In genomic region chr7:81684513-81685262, GRCh38 we compare ENCODE assay signal across 8 cellular contexts.
DNase-seq lines count a peak whose midpoint lies in the region; ATAC-seq, FAIRE-seq and TF ChIP-seq lines count a peak whose summit lies in the region.

No MANE protein-coding gene starts in this region.

- dilution Hi-C loops in endothelial cell of umbilical vein (cut with MboI; ENCODE audit: extremely low pct_ligation_motif_present, low sequenced_read_pairs): no loop called here

- H3K4me3 ChIP-seq in PC-3 (ENCODE audit: low read length): peak overlapping the region; percentile 46; the same call in 1 of the 2 replicates
- H3K4me3 ChIP-seq in endothelial cell of umbilical vein (replicated peaks in 1 of 3; ENCODE audit: insufficient read depth in 1 of 3, low read depth in 1 of 3, low read length in 3 of 3): no peak overlapping the region
- no peak overlapping the region for H3K4me3 ChIP-seq in mesodermal cell (ENCODE audit: extremely low read depth, insufficient read depth, low read length, poor library complexity, severe bottlenecking)

- no peaks in the 10 kb centered on the region for H3K9me1 ChIP-seq in endothelial cell of umbilical vein (replicated peaks; ENCODE audit: control insufficient read depth, extremely low read depth, insufficient read depth, low read length)

- H3K9me2 ChIP-seq in PC-3 (replicated peaks; ENCODE audit: low read length): no peaks in the 10 kb centered on the region

- FAIRE-seq in endothelial cell of umbilical vein (lab: Jason Lieb, UNC): peak; percentile 89

- peak; percentile 90 for ATAC-seq in GM21825 (IDR thresholded peaks at IDR 0.05; ENCODE audit: unreplicated experiment)
- peak; percentile 99 for ATAC-seq in PC-3
- ATAC-seq in activated CD4-positive, CD25-positive, alpha-beta regulatory T cell treated with anti-CD3 and anti-CD28 coated beads, Interleukin-2, amount 50 U/mL, for 24 hours: no peak

- H4K20me1 ChIP-seq in PC-3 (ENCODE audit: low read length) (no peaks in the 10 kb centered on the region), endothelial cell of umbilical vein (replicated peaks; ENCODE audit: control insufficient read depth, extremely low read depth, insufficient read depth, low read length) (no peaks in the 10 kb centered on the region)

- intact Hi-C loops in PC-3 (cut with micrococcal nuclease): loop anchor here (2.0 kb wide), 1 partner anchor 46 kb away; no protein-coding TSS in a partner anchor
- intact Hi-C loops in endothelial cell of umbilical vein (cut with micrococcal nuclease): no loop called here

- peak overlapping the region; percentile 69 for H3K9ac ChIP-seq in PC-3 (ENCODE audit: low read length)
- no peak overlapping the region for H3K9ac ChIP-seq in endothelial cell of umbilical vein (replicated peaks; ENCODE audit: extremely low read depth, insufficient read depth, low read length)

- H3K4me2 ChIP-seq in PC-3 (ENCODE audit: low read length) (peak overlapping the region; percentile 79), endothelial cell of umbilical vein (ENCODE audit: insufficient read depth, low read length) (peak overlapping the region; percentile 35)

- no peaks in the 10 kb centered on the region for H3K27me3 ChIP-seq in PC-3 (ENCODE audit: low read length)
- H3K27me3 ChIP-seq in endothelial cell of umbilical vein (ENCODE audit: control insufficient read depth in 2 of 2, insufficient read depth in 2 of 2, low read length in 2 of 2): no peaks in the 10 kb centered on the region

- TF ChIP-seq RAD21 in Ishikawa (IDR thresholded peaks at IDR 0.05; ENCODE audit: low read depth): no peak

- H3K27ac ChIP-seq in PC-3 (ENCODE audit: low read length) (peak overlapping the region; percentile 95), endothelial cell of umbilical vein (ENCODE audit: insufficient read depth, low read depth, low read length) (peak overlapping the region; percentile 23), mesodermal cell (ENCODE audit: low read depth, low read length, severe bottlenecking) (peak overlapping the region; percentile 83)

- H3K9me3 ChIP-seq in PC-3 (ENCODE audit: low read length) (no peaks in the 10 kb centered on the region), endothelial cell of umbilical vein (replicated peaks; ENCODE audit: control insufficient read depth, insufficient read depth, low read length) (no peaks in the 10 kb centered on the region), mesodermal cell (ENCODE audit: control insufficient read depth, low read length) (no peaks in the 10 kb centered on the region)

- H3K79me2 ChIP-seq in PC-3 (ENCODE audit: low read length): no peaks in the 10 kb centered on the region
- H3K79me2 ChIP-seq in endothelial cell of umbilical vein (ENCODE audit: control insufficient read depth, insufficient read depth, low read length): no peaks in the 10 kb centered on the region

- peak overlapping the region; percentile 68; the same call in 1 of the 2 replicates for H2AFZ ChIP-seq in PC-3 (ENCODE audit: low read length)
- peak overlapping the region; percentile 90 for H2AFZ ChIP-seq in endothelial cell of umbilical vein (ENCODE audit: low read depth, low read length)

- no peaks in the 10 kb centered on the region for H3F3A ChIP-seq in PC-3 (ENCODE audit: low read length, unreplicated experiment)

- DNase-seq in DMS153 (lab: John Stamatoyannopoulos, UW) (peak; percentile 94), PC-3 (peak; percentile 98), endothelial cell of umbilical vein (ENCODE audit: low read depth, low spot score) (peak; percentile 96), G401 (ENCODE audit: low spot score) (no peak)

- BruUV-seq in PC-3 (replicated peaks; lab: Mats Ljungman, UMichigan) (no TSS peak), endothelial cell of umbilical vein (replicated peaks; lab: Mats Ljungman, UMichigan) (no TSS peak)

- POLR2A ChIA-PET in PC-3 (lab: Charles Lee; ENCODE audit: unreplicated experiment): interaction anchor here (0.5 kb wide), 1 partner anchor 330 kb away, joined by 4 read pairs; no protein-coding TSS in a partner anchor
- POLR2A ChIA-PET in endothelial cell of umbilical vein (lab: Charles Lee): no interaction called here

- H3K36me3 ChIP-seq in PC-3 (ENCODE audit: low read depth, low read length) (no peaks in the 10 kb centered on the region), endothelial cell of umbilical vein (ENCODE audit: control insufficient read depth in 2 of 2, extremely low read depth in 1 of 2, insufficient read depth in 2 of 2, low read length in 2 of 2) (no peaks in the 10 kb centered on the region), mesodermal cell (ENCODE audit: control insufficient read depth, insufficient read depth, low read length) (no peaks in the 10 kb centered on the region)

- WGBS in mesodermal cell (ENCODE audit: insufficient coverage in 2 of 2), 2 experiments: 63 to 71% methylated on average over 1 of the region's 2 CpGs

- in situ Hi-C loops in G401 (cut with HindIII; ENCODE audit: low sequenced_read_pairs): no loop called here

- peaks cover 37% of the 10 kb centered on the region for H3K4me1 ChIP-seq in PC-3 (ENCODE audit: insufficient read depth, low read length)
- H3K4me1 ChIP-seq in endothelial cell of umbilical vein (ENCODE audit: control insufficient read depth, extremely low read depth, insufficient read depth, low read length): peaks cover 10% of the 10 kb centered on the region
- H3K4me1 ChIP-seq in mesodermal cell (ENCODE audit: control insufficient read depth, insufficient read depth, low read length, poor library complexity, severe bottlenecking): peaks cover 13% of the 10 kb centered on the region

- TF ChIP-seq CTCF in PC-3 (conservative IDR thresholded peaks at IDR 0.05; ENCODE audit: low read depth, low read length): no peak
- no peak for TF ChIP-seq CTCF in endothelial cell of umbilical vein (IDR thresholded peaks at IDR 0.05; ENCODE audit: extremely low read depth in 1 of 2, insufficient read depth in 1 of 2, low read depth in 1 of 2, low read length in 2 of 2)

- CTCF ChIA-PET in PC-3 (lab: Charles Lee): no interaction called here
- CTCF ChIA-PET in endothelial cell of umbilical vein (lab: Charles Lee): interaction anchor here (0.6 to 1.7 kb wide), 9 partner anchors 10 to 184 kb away, joined by 3 to 7 read pairs (median 3); no protein-coding TSS in a partner anchor

- TF ChIP-seq EP300 in Ishikawa (IDR thresholded peaks at IDR 0.05; ENCODE audit: borderline replicate concordance): no peak

- no peak for TF ChIP-seq POLR2A in endothelial cell of umbilical vein (IDR thresholded peaks at IDR 0.05; ENCODE audit: low read depth, low read length)

TF ChIP-seq in Ishikawa, 13 proteins besides CTCF, POLR2A, EP300 and RAD21 (continues in another document):
- TF ChIP-seq NFIC (IDR thresholded peaks at IDR 0.05) (peak; percentile 49), ZBTB7A (IDR thresholded peaks at IDR 0.05; ENCODE audit: low read depth) (no peak), USF1 (IDR thresholded peaks at IDR 0.05) (no peak), CREB1 (IDR thresholded peaks at IDR 0.05; ENCODE audit: low read depth) (no peak), YY1 (IDR thresholded peaks at IDR 0.05; ENCODE audit: low read depth) (no peak), FOXM1 (IDR thresholded peaks at IDR 0.05; ENCODE audit: borderline replicate concordance, low read depth) (no peak)

TF ChIP-seq in endothelial cell of umbilical vein, 7 proteins besides CTCF, POLR2A, EP300 and RAD21:
- TF ChIP-seq MAX (IDR thresholded peaks at IDR 0.05; ENCODE audit: insufficient read depth, insufficient read length) (no peak), POLR2AphosphoS5 (IDR thresholded peaks at IDR 0.05; ENCODE audit: insufficient read depth, low read depth, low read length) (peak; percentile 77), FOS (IDR thresholded peaks at IDR 0.05; ENCODE audit: borderline replicate concordance, insufficient read depth, low read length) (peak; percentile 99), JUN (IDR thresholded peaks at IDR 0.05; ENCODE audit: borderline replicate concordance, insufficient read depth, insufficient read length, low read depth) (peak; percentile 96), GATA2 (IDR thresholded peaks at IDR 0.05; ENCODE audit: insufficient read depth, insufficient read length, low read depth, low read length) (peak; percentile 15), EZH2 (IDR thresholded peaks at IDR 0.05; ENCODE audit: borderline replicate concordance, low read depth, low read length, severe bottlenecking) (no peak), MYC (IDR thresholded peaks at IDR 0.05; ENCODE audit: low read depth, low read length) (no peak)

Comparison
In these comparisons a context has a peak if more than half of its experiments do, and no peak if none do; other contexts are left out.
1. ATAC-seq: peak in GM21825 (single experiment) and PC-3 (single experiment); none in activated CD4-positive, CD25-positive, alpha-beta regulatory T cell treated with anti-CD3 and anti-CD28 coated beads, Interleukin-2, amount 50 U/mL, for 24 hours (0 of 2).
2. H3K27ac ChIP-seq: peak in every context shown above with its lines; median percentile 95 in PC-3; 83 in mesodermal cell; 23 in endothelial cell of umbilical vein.